ENCODE assay signal across 11 cellular contexts in genomic region chr3:108603689-108604088, GRCh38. TPM values are rescaled to one million over a fixed set of nuclear protein-coding genes. Genes with fewer than 3 reads are reported as not detected.
DNase-seq lines count a peak whose midpoint lies in the region; ATAC-seq, FAIRE-seq and TF ChIP-seq lines count a peak whose summit lies in the region.
"Had no signal": no experiment of that assay in that cellular context is flagged by ENCODE, and none has a peak within 500 bp of the region (broad histone marks: within the 10 kb centered on the region; RNA-seq: fewer than 3 reads in every experiment).

No MANE protein-coding gene starts in this region.

- no peaks in the 10 kb centered on the region for H3K9me3 ChIP-seq in CD4-positive, alpha-beta T cell (ENCODE audit: control insufficient read depth, low read length)

- TF ChIP-seq CTCF in CD4-positive, alpha-beta T cell (IDR thresholded peaks at IDR 0.05), result no peak
- TF ChIP-seq CTCF in mesothelial cell of epicardium (IDR thresholded peaks at IDR 0.05; ENCODE audit: unreplicated experiment), result no peak

- CTCF ChIA-PET in CD4-positive, alpha-beta T cell (lab: Charles Lee), result interaction anchor here (1.8 kb wide), 1 partner anchor 14 kb away, joined by 7 read pairs; the partner anchor contains the start of genes CIP2A and DZIP3

- H3K27ac Mint-ChIP-seq in CD4-positive, alpha-beta T cell, result peak overlapping the region; percentile 87
- peak overlapping the region; percentile 59 for H3K27ac Mint-ChIP-seq in activated T-helper 1 cell treated with anti-CD3 and anti-CD28 coated beads, Interleukin-12 subunit alpha, Interleukin-12 subunit beta, Interleukin-2, Interleukin-4 antibody, amounts not matched to agents 30 ng/mL and 10 ng/mL and 1 ng/mL, durations not matched to agents 14 hours and 24 hours and 36 hours
- H3K27ac Mint-ChIP-seq in mesothelial cell of epicardium, result peak overlapping the region; percentile 67

- peak in 1 of 10 experiments; percentile 10 for DNase-seq in CD4-positive, alpha-beta T cell
- DNase-seq in activated T-helper 1 cell treated with anti-CD3 and anti-CD28 coated beads, Interleukin-12 subunit alpha, Interleukin-12 subunit beta, Interleukin-2, Interleukin-4 antibody, amounts not matched to agents 30 ng/mL and 10 ng/mL and 1 ng/mL, durations not matched to agents 14 hours and 24 hours and 36 hours (ENCODE audit: low spot score), result no peak
- no peak for DNase-seq in mesothelial cell of epicardium (ENCODE audit: low spot score in 2 of 2, unreplicated experiment in 2 of 2)
- no peak for DNase-seq in GM19240 (ENCODE audit: insufficient read length, low spot score)
- no peak for DNase-seq in NCI-H146 treated with DMSO at 0.1 percent for 48 hours (lab: John Stamatoyannopoulos, UW; ENCODE audit: unreplicated experiment)
- DNase-seq in kidney tubule cell (ENCODE audit: low spot score), result no peak
- DNase-seq in GM12892 (ENCODE audit: insufficient read length), result no peak
- DNase-seq: activated CD4-positive, alpha-beta T cell treated with anti-CD3 and anti-CD28 coated beads, Interleukin-2, amount 50 U/mL, for 1 hour; NCI-H1930; RPMI8226 had no signal

- H3K4me1 Mint-ChIP-seq in CD4-positive, alpha-beta T cell (ENCODE audit: low read depth), result peaks cover 67% of the 10 kb centered on the region
- H3K4me1 Mint-ChIP-seq in activated T-helper 1 cell treated with anti-CD3 and anti-CD28 coated beads, Interleukin-12 subunit alpha, Interleukin-12 subunit beta, Interleukin-2, Interleukin-4 antibody, amounts not matched to agents 30 ng/mL and 10 ng/mL and 1 ng/mL, durations not matched to agents 14 hours and 24 hours and 36 hours (ENCODE audit: low read depth), result peaks cover 52% of the 10 kb centered on the region
- peaks cover 23% of the 10 kb centered on the region for H3K4me1 Mint-ChIP-seq in mesothelial cell of epicardium

- TF ChIP-seq POLR2A in GM12892 (IDR thresholded peaks at IDR 0.05; ENCODE audit: low read depth, low read length), result no peak

- intact Hi-C loops in CD4-positive, alpha-beta T cell (cut with DNase I, micrococcal nuclease), result loop anchor here in 1 of 2 experiments (2.0 kb wide), 1 partner anchor 15 kb away; the partner anchor contains the start of genes CIP2A and DZIP3
- intact Hi-C loops in activated T-helper 1 cell treated with anti-CD3 and anti-CD28 coated beads, Interleukin-12 subunit alpha, Interleukin-12 subunit beta, Interleukin-2, Interleukin-4 antibody, amounts not matched to agents 30 ng/mL and 10 ng/mL and 1 ng/mL, durations not matched to agents 14 hours and 24 hours and 36 hours (cut with micrococcal nuclease), result no loop called here

- H3K27ac ChIP-seq in CD4-positive, alpha-beta T cell (ENCODE audit: low read depth, low read length), result peak overlapping the region; percentile 30

- H3K9me3 Mint-ChIP-seq in CD4-positive, alpha-beta T cell, result no peaks in the 10 kb centered on the region
- peaks cover 5% of the 10 kb centered on the region for H3K9me3 Mint-ChIP-seq in activated T-helper 1 cell treated with anti-CD3 and anti-CD28 coated beads, Interleukin-12 subunit alpha, Interleukin-12 subunit beta, Interleukin-2, Interleukin-4 antibody, amounts not matched to agents 30 ng/mL and 10 ng/mL and 1 ng/mL, durations not matched to agents 14 hours and 24 hours and 36 hours
- peaks cover 17% of the 10 kb centered on the region for H3K9me3 Mint-ChIP-seq in mesothelial cell of epicardium

- ATAC-seq in CD4-positive, alpha-beta T cell (ENCODE audit: poor library complexity), result peak; percentile 51
- ATAC-seq in HG03354 (IDR thresholded peaks at IDR 0.05; ENCODE audit: poor library complexity, severe bottlenecking, unreplicated experiment), result peak; percentile 39

- POLR2A ChIA-PET in CD4-positive, alpha-beta T cell (lab: Charles Lee), result interaction anchor here (0.5 to 10.0 kb wide), 8 partner anchors 10 to 381 kb away, joined by 3 to 250 read pairs (median 5); partner anchors contain the start of genes CIP2A, DZIP3, IFT57 and TRAT1

- no peaks in the 10 kb centered on the region for H3K27me3 ChIP-seq in CD4-positive, alpha-beta T cell (ENCODE audit: control insufficient read depth, insufficient read depth, low read length)

- peaks cover 13% of the 10 kb centered on the region for H3K36me3 Mint-ChIP-seq in CD4-positive, alpha-beta T cell (ENCODE audit: low read depth)
- peaks cover 8% of the 10 kb centered on the region for H3K36me3 Mint-ChIP-seq in activated T-helper 1 cell treated with anti-CD3 and anti-CD28 coated beads, Interleukin-12 subunit alpha, Interleukin-12 subunit beta, Interleukin-2, Interleukin-4 antibody, amounts not matched to agents 30 ng/mL and 10 ng/mL and 1 ng/mL, durations not matched to agents 14 hours and 24 hours and 36 hours (ENCODE audit: low read depth)
- H3K36me3 Mint-ChIP-seq in mesothelial cell of epicardium, result peaks cover 15% of the 10 kb centered on the region

- H3K27me3 Mint-ChIP-seq in CD4-positive, alpha-beta T cell, result no peaks in the 10 kb centered on the region
- no peaks in the 10 kb centered on the region for H3K27me3 Mint-ChIP-seq in activated T-helper 1 cell treated with anti-CD3 and anti-CD28 coated beads, Interleukin-12 subunit alpha, Interleukin-12 subunit beta, Interleukin-2, Interleukin-4 antibody, amounts not matched to agents 30 ng/mL and 10 ng/mL and 1 ng/mL, durations not matched to agents 14 hours and 24 hours and 36 hours (ENCODE audit: insufficient read depth)
- H3K27me3 Mint-ChIP-seq in mesothelial cell of epicardium (ENCODE audit: low read depth), result no peaks in the 10 kb centered on the region

- peak overlapping the region; percentile 87 for H3K4me3 Mint-ChIP-seq in CD4-positive, alpha-beta T cell
- peak overlapping the region; percentile 13 for H3K4me3 Mint-ChIP-seq in activated T-helper 1 cell treated with anti-CD3 and anti-CD28 coated beads, Interleukin-12 subunit alpha, Interleukin-12 subunit beta, Interleukin-2, Interleukin-4 antibody, amounts not matched to agents 30 ng/mL and 10 ng/mL and 1 ng/mL, durations not matched to agents 14 hours and 24 hours and 36 hours
- no peak overlapping the region for H3K4me3 Mint-ChIP-seq in mesothelial cell of epicardium

- FAIRE-seq in GM12892 (lab: Jason Lieb, UNC), result no peak

RNA-seq across cellular contexts. Expression of gene DZIP3, which starts 14.2 kb away (rescaled TPM):
- total RNA-seq in CD4-positive, alpha-beta T cell, result 10 to 100 TPM; 12.2 to 14.5 TPM
- total RNA-seq in activated T-helper 1 cell treated with anti-CD3 and anti-CD28 coated beads, Interleukin-12 subunit alpha, Interleukin-12 subunit beta, Interleukin-2, Interleukin-4 antibody, amounts not matched to agents 30 ng/mL and 10 ng/mL and 1 ng/mL, durations not matched to agents 14 hours and 24 hours and 36 hours, result 5.0 and 5.2 TPM in 2 replicates
- 26.9 to 27.2 TPM (median 27.2 TPM) in 3 replicates for total RNA-seq in mesothelial cell of epicardium
- 11.7 TPM for polyA plus RNA-seq in GM12892 (2012; ENCODE audit: missing spikeins)

RNA-seq across cellular contexts. Expression of gene CIP2A, which starts 14.5 kb away (rescaled TPM):
- 1 to 10 TPM; 2.7 to 3.9 TPM for total RNA-seq in CD4-positive, alpha-beta T cell
- 49.7 and 54.0 TPM in 2 replicates for total RNA-seq in activated T-helper 1 cell treated with anti-CD3 and anti-CD28 coated beads, Interleukin-12 subunit alpha, Interleukin-12 subunit beta, Interleukin-2, Interleukin-4 antibody, amounts not matched to agents 30 ng/mL and 10 ng/mL and 1 ng/mL, durations not matched to agents 14 hours and 24 hours and 36 hours
- total RNA-seq in mesothelial cell of epicardium, result 15.9 to 17.8 TPM (median 16.9 TPM) in 3 replicates
- 13.5 TPM for polyA plus RNA-seq in GM12892 (2012; ENCODE audit: missing spikeins)
